Comparison of ENCODE assay signal across 1 cellular context in the genomic region with DNA sequence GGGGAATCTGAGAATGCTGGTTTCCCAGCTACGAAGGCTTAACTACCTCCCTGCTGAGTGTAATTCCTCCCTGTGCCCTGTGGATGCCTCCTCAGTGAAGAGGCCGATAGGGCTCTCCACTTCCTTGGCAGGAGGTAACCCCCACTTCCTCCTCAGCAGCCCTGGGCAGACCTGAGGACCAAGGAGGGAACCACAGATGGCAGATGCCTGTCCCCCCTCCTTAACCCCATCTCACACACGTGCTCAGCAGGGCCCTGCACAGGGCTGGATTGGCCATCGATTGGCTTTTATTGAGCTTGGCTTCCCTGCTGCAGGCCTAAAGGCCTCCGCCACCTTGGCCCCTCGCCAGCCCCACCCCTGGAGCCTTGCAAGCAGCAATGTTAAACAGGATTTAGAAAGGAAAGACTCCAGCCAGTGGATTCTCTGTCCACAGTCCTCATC.
TF ChIP-seq lines count a peak whose summit lies in the region.

No MANE protein-coding gene starts in this region.

TF ChIP-seq in HepG2, 621 proteins besides CTCF, POLR2A, EP300 and RAD21:
- TF ChIP-seq, protein P1, sequence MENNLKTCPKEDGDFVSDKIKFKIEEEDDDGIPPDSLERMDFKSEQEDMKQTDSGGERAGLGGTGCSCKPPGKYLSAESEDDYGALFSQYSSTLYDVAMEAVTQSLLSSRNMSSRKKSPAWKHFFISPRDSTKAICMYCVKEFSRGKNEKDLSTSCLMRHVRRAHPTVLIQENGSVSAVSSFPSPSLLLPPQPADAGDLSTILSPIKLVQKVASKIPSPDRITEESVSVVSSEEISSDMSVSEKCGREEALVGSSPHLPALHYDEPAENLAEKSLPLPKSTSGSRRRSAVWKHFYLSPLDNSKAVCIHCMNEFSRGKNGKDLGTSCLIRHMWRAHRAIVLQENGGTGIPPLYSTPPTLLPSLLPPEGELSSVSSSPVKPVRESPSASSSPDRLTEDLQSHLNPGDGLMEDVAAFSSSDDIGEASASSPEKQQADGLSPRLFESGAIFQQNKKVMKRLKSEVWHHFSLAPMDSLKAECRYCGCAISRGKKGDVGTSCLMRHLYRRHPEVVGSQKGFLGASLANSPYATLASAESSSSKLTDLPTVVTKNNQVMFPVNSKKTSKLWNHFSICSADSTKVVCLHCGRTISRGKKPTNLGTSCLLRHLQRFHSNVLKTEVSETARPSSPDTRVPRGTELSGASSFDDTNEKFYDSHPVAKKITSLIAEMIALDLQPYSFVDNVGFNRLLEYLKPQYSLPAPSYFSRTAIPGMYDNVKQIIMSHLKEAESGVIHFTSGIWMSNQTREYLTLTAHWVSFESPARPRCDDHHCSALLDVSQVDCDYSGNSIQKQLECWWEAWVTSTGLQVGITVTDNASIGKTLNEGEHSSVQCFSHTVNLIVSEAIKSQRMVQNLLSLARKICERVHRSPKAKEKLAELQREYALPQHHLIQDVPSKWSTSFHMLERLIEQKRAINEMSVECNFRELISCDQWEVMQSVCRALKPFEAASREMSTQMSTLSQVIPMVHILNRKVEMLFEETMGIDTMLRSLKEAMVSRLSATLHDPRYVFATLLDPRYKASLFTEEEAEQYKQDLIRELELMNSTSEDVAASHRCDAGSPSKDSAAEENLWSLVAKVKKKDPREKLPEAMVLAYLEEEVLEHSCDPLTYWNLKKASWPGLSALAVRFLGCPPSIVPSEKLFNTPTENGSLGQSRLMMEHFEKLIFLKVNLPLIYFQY (CRISPR knock-in tag; IDR thresholded peaks at IDR 0.05; ENCODE audit: borderline replicate concordance), result no peak
- TF ChIP-seq, protein P2, sequence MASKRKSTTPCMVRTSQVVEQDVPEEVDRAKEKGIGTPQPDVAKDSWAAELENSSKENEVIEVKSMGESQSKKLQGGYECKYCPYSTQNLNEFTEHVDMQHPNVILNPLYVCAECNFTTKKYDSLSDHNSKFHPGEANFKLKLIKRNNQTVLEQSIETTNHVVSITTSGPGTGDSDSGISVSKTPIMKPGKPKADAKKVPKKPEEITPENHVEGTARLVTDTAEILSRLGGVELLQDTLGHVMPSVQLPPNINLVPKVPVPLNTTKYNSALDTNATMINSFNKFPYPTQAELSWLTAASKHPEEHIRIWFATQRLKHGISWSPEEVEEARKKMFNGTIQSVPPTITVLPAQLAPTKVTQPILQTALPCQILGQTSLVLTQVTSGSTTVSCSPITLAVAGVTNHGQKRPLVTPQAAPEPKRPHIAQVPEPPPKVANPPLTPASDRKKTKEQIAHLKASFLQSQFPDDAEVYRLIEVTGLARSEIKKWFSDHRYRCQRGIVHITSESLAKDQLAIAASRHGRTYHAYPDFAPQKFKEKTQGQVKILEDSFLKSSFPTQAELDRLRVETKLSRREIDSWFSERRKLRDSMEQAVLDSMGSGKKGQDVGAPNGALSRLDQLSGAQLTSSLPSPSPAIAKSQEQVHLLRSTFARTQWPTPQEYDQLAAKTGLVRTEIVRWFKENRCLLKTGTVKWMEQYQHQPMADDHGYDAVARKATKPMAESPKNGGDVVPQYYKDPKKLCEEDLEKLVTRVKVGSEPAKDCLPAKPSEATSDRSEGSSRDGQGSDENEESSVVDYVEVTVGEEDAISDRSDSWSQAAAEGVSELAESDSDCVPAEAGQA (IDR thresholded peaks at IDR 0.05; ENCODE audit: low read depth), result no peak
- TF ChIP-seq, protein P2 (CRISPR knock-in tag; IDR thresholded peaks at IDR 0.05; ENCODE audit: borderline replicate concordance), result no peak
- TF ChIP-seq SRSF9 (IDR thresholded peaks at IDR 0.05; ENCODE audit: borderline replicate concordance, insufficient read depth, low read depth, low read length, poor library complexity, severe bottlenecking) (no peak), ZNF20 (CRISPR knock-in tag; IDR thresholded peaks at IDR 0.05) (no peak)
- TF ChIP-seq, protein P3, sequence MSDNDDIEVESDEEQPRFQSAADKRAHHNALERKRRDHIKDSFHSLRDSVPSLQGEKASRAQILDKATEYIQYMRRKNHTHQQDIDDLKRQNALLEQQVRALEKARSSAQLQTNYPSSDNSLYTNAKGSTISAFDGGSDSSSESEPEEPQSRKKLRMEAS (IDR thresholded peaks at IDR 0.05), result no peak
- TF ChIP-seq, protein P4, sequence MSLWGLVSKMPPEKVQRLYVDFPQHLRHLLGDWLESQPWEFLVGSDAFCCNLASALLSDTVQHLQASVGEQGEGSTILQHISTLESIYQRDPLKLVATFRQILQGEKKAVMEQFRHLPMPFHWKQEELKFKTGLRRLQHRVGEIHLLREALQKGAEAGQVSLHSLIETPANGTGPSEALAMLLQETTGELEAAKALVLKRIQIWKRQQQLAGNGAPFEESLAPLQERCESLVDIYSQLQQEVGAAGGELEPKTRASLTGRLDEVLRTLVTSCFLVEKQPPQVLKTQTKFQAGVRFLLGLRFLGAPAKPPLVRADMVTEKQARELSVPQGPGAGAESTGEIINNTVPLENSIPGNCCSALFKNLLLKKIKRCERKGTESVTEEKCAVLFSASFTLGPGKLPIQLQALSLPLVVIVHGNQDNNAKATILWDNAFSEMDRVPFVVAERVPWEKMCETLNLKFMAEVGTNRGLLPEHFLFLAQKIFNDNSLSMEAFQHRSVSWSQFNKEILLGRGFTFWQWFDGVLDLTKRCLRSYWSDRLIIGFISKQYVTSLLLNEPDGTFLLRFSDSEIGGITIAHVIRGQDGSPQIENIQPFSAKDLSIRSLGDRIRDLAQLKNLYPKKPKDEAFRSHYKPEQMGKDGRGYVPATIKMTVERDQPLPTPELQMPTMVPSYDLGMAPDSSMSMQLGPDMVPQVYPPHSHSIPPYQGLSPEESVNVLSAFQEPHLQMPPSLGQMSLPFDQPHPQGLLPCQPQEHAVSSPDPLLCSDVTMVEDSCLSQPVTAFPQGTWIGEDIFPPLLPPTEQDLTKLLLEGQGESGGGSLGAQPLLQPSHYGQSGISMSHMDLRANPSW (CRISPR knock-in tag; IDR thresholded peaks at IDR 0.05; ENCODE audit: borderline replicate concordance), result no peak
